In genomic region chr20:36311141-36311853, GRCh38 we compare ENCODE assay signal across 26 cellular contexts. TPM values are rescaled to one million over a fixed set of nuclear protein-coding genes. Genes with fewer than 3 reads are reported as not detected.
DNase-seq lines count a peak whose midpoint lies in the region; ATAC-seq and TF ChIP-seq lines count a peak whose summit lies in the region.
"Had no signal": no experiment of that assay in that cellular context is flagged by ENCODE, and none has a peak within 500 bp of the region (broad histone marks: within the 10 kb centered on the region; RNA-seq: fewer than 3 reads in every experiment).

No MANE protein-coding gene starts in this region.

- H3K56ac ChIP-seq in IMR-90 (ENCODE audit: extremely low read depth, insufficient read depth, low read length), result no peak overlapping the region

- H3K27me3 ChIP-seq in IMR-90 (ENCODE audit: control insufficient read depth, insufficient read depth, low read length), result peaks cover 64% of the 10 kb centered on the region
- peaks cover 19 to 76% (median 36%) of the 10 kb centered on the region in 9 donors for H3K27me3 ChIP-seq in heart left ventricle

- H3K4me1 ChIP-seq in IMR-90 (ENCODE audit: control insufficient read depth, insufficient read depth, low read length) (no peaks in the 10 kb centered on the region), heart left ventricle (peaks cover 0 to 10% (median 6%) of the 10 kb centered on the region in 12 donors)

- H3K9me1 ChIP-seq in IMR-90 (ENCODE audit: insufficient read depth, low read length), result peaks cover 6% of the 10 kb centered on the region

- dilution Hi-C loops in IMR-90 (cut with HindIII; ENCODE audit: low sequenced_read_pairs, unreplicated experiment), result no loop called here

- H2BK20ac ChIP-seq in IMR-90 (ENCODE audit: low read depth, low read length), result no peak overlapping the region

- no peak overlapping the region for H2BK5ac ChIP-seq in IMR-90 (ENCODE audit: low read depth, low read length, poor library complexity, severe bottlenecking)

- no peaks in the 10 kb centered on the region; the same call in 1 of the 2 replicates for H4K20me1 ChIP-seq in IMR-90 (ENCODE audit: insufficient read depth, low read length)

- BruUV-seq in IMR-90 (replicated peaks; lab: Mats Ljungman, UMichigan), result no TSS peak

- peak; percentile 58 for DNase-seq in SIG-M5 treated with dmso at 0.1 percent for 504 hours (lab: John Stamatoyannopoulos, UW; ENCODE audit: unreplicated experiment)
- no peak for DNase-seq in SIG-M5 (lab: John Stamatoyannopoulos, UW)
- DNase-seq in IMR-90, result no peak
- peak; percentile 11 for DNase-seq in fibroblast of mammary gland (ENCODE audit: low read depth)
- peak; percentile 56 for DNase-seq in putamen (ENCODE audit: low spot score)
- DNase-seq in heart left ventricle, result no peak
- no peak for DNase-seq in AG08396 (ENCODE audit: low spot score)
- DNase-seq: activated CD4-positive, alpha-beta T cell treated with anti-CD3 and anti-CD28 coated beads, Interleukin-2, amount 50 U/mL, for 4 hours; activated effector memory CD4-positive, alpha-beta T cell treated with Interleukin-2 at 50 U/mL for 16 hours; CD4-positive, alpha-beta T cell; dermis blood vessel endothelial cell; GOT3; left ventricle myocardium superior; naive thymus-derived CD8-positive, alpha-beta T cell; NCI-H1105 treated with DMSO at 0.1 percent for 48 hours; NCI-H1930; NCI-H524 treated with DMSO at 0.1 percent for 48 hours; occipital lobe; PC-9; SHP77; stimulated activated CD4-positive, alpha-beta T cell treated with anti-CD3 and anti-CD28 coated beads, Interleukin-2, amount 100 ng/mL, for 24 hours; T1000; upper lobe of left lung had no signal

- no peaks in the 10 kb centered on the region for H3K9me3 ChIP-seq in IMR-90 (ENCODE audit: control insufficient read depth, insufficient read depth, low read length)
- H3K9me3 ChIP-seq in heart left ventricle, result no peaks in the 10 kb centered on the region
- H3K9me3 ChIP-seq: upper lobe of left lung had no signal

- CTCF ChIA-PET in IMR-90 (lab: Yijun Ruan, JAX), result no interaction called here

- H4K5ac ChIP-seq in IMR-90 (ENCODE audit: low read depth, low read length), result no peak overlapping the region

- H3K36me3 ChIP-seq in IMR-90 (ENCODE audit: control insufficient read depth, insufficient read depth, low read length), result no peaks in the 10 kb centered on the region
- no peaks in the 10 kb centered on the region for H3K36me3 ChIP-seq in heart left ventricle
- H3K36me3 ChIP-seq: upper lobe of left lung had no signal

- no peak overlapping the region for H3K9ac ChIP-seq in IMR-90 (ENCODE audit: low read depth, low read length)

- no peak overlapping the region for H3K4me2 ChIP-seq in IMR-90 (ENCODE audit: low read depth, low read length)
- H3K4me2 ChIP-seq: PC-9 had no signal

- intact Hi-C loops in IMR-90 (cut with micrococcal nuclease), result no loop called here
- intact Hi-C loops in heart left ventricle (cut with DNase I), result no loop called here

- no peak overlapping the region for H2AFZ ChIP-seq in IMR-90 (replicated peaks; ENCODE audit: low read length, poor library complexity)
- H2AFZ ChIP-seq: PC-9 had no signal

- no CpG with 5 or more reads among the region's 17 CpGs for WGBS in IMR-90 (ENCODE audit: extremely low coverage in 2 of 2, insufficient read length in 1 of 2), 2 experiments
- 60 to 67% (median 65%) methylated on average over 14 to 17 of the region's 17 CpGs for WGBS in heart left ventricle, 4 donors

- POLR2A ChIA-PET in IMR-90 (lab: Charles Lee; ENCODE audit: unreplicated experiment), result no interaction called here

- H2AK9ac ChIP-seq in IMR-90 (replicated peaks; ENCODE audit: low read depth, low read length, poor library complexity), result no peak overlapping the region

- no peak overlapping the region for H3K4ac ChIP-seq in IMR-90 (ENCODE audit: low read depth, low read length)

- no peak overlapping the region for H4K91ac ChIP-seq in IMR-90 (ENCODE audit: insufficient read depth, low read depth, low read length)

- H3K18ac ChIP-seq in IMR-90 (ENCODE audit: low read depth, low read length), result no peak overlapping the region

- no peak overlapping the region for H2BK15ac ChIP-seq in IMR-90 (ENCODE audit: low read depth, low read length)

- no peak overlapping the region for H3K23ac ChIP-seq in IMR-90 (ENCODE audit: low read depth, low read length)

- no peaks in the 10 kb centered on the region for H3K79me1 ChIP-seq in IMR-90 (ENCODE audit: low read depth in 1 of 2, low read length in 2 of 2)

- ATAC-seq in IMR-90 (ENCODE audit: low read depth) (no peak; the same call in 1 of the 2 replicates), heart left ventricle (no peak), HG03097 (IDR thresholded peaks at IDR 0.05; ENCODE audit: low FRiP score, unreplicated experiment) (no peak)
- ATAC-seq: GM12878; left ventricle myocardium superior; naive thymus-derived CD8-positive, alpha-beta T cell had no signal

- H3K27ac ChIP-seq in IMR-90 (ENCODE audit: insufficient read depth, low read length) (no peak overlapping the region), heart left ventricle (no peak overlapping the region)
- H3K27ac ChIP-seq: 22Rv1, PC-9, upper lobe of left lung had no signal

- H3K4me3 ChIP-seq in IMR-90 (ENCODE audit: insufficient read depth, low read depth, low read length) (no peak overlapping the region), fibroblast of mammary gland (ENCODE audit: control insufficient read depth, low read depth, low read length) (no peak overlapping the region), heart left ventricle (no peak overlapping the region)
- H3K4me3 ChIP-seq: GM12878, PC-9, upper lobe of left lung had no signal

- TF ChIP-seq POLR2A in IMR-90 (IDR thresholded peaks at IDR 0.05; ENCODE audit: low read depth, low read length) (no peak), heart left ventricle (IDR thresholded peaks at IDR 0.05) (no peak)

- TF ChIP-seq CTCF in IMR-90 (conservative IDR thresholded peaks at IDR 0.05; ENCODE audit: low read depth, low read length) (no peak), fibroblast of mammary gland (conservative IDR thresholded peaks at IDR 0.05; ENCODE audit: control insufficient read depth, insufficient read depth, low read depth, low read length) (no peak), heart left ventricle (IDR thresholded peaks at IDR 0.05) (no peak)

- no peak overlapping the region for H4K8ac ChIP-seq in IMR-90 (ENCODE audit: low read depth in 2 of 2, low read length in 2 of 2)

- in situ Hi-C loops in IMR-90 (cut with MboI; ENCODE audit: low sequenced_read_pairs), result no loop called here

- no peak overlapping the region for H3K14ac ChIP-seq in IMR-90 (replicated peaks; ENCODE audit: low read depth, low read length)

- H2BK120ac ChIP-seq in IMR-90 (ENCODE audit: low read depth, low read length), result no peak overlapping the region

- H2AK5ac ChIP-seq in IMR-90 (ENCODE audit: low read depth, low read length), result no peak overlapping the region

- no peak for TF ChIP-seq RAD21 in IMR-90 (IDR thresholded peaks at IDR 0.05; ENCODE audit: low read length)

TF ChIP-seq in IMR-90, 13 proteins besides CTCF, POLR2A, EP300 and RAD21:
- TF ChIP-seq MAZ (IDR thresholded peaks at IDR 0.05; ENCODE audit: borderline replicate concordance, low read depth, low read length), result no peak
- TF ChIP-seq NFE2L2 (IDR thresholded peaks at IDR 0.05; ENCODE audit: low read depth, low read length), result no peak
- no peak for TF ChIP-seq CHD1 (IDR thresholded peaks at IDR 0.05; ENCODE audit: low read depth, low read length)
- no peak for TF ChIP-seq BHLHE40 (IDR thresholded peaks at IDR 0.05; ENCODE audit: low read depth, low read length)
- TF ChIP-seq, protein P1, sequence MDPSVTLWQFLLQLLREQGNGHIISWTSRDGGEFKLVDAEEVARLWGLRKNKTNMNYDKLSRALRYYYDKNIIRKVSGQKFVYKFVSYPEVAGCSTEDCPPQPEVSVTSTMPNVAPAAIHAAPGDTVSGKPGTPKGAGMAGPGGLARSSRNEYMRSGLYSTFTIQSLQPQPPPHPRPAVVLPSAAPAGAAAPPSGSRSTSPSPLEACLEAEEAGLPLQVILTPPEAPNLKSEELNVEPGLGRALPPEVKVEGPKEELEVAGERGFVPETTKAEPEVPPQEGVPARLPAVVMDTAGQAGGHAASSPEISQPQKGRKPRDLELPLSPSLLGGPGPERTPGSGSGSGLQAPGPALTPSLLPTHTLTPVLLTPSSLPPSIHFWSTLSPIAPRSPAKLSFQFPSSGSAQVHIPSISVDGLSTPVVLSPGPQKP (IDR thresholded peaks at IDR 0.05; ENCODE audit: borderline replicate concordance, low read depth, low read length), result no peak
- no peak for TF ChIP-seq SMC3 (IDR thresholded peaks at IDR 0.05; ENCODE audit: low read depth, low read length)
- TF ChIP-seq MXI1 (IDR thresholded peaks at IDR 0.05; ENCODE audit: borderline replicate concordance, low read depth, low read length), result no peak
- TF ChIP-seq CEBPB (IDR thresholded peaks at IDR 0.05; ENCODE audit: low read depth, low read length), result peak; percentile 67
- no peak for TF ChIP-seq RFX5 (IDR thresholded peaks at IDR 0.05; ENCODE audit: low read depth, low read length)

RNA-seq across cellular contexts. Expression of gene DLGAP4, which starts 5.2 kb away (rescaled TPM):
- 27.8 and 32.3 TPM in 2 replicates for total RNA-seq in IMR-90 (2012; rRNA removed)
- polyA plus RNA-seq in IMR-90 (2012; rRNA removed), result 73.2 and 76.7 TPM in 2 replicates
- 46.0 and 62.2 TPM in 2 replicates for polyA plus RNA-seq in IMR-90 (2012; cell fraction: cytosol; rRNA removed)
- polyA plus RNA-seq in IMR-90 (2012; cell fraction: nucleus; rRNA removed; ENCODE audit: low replicate concordance), result 93.5 and 119 TPM in 2 replicates
- total RNA-seq in heart left ventricle, result 10 to 100 TPM; 25.6 to 76.7 (median 60.1) TPM
- polyA plus RNA-seq in heart left ventricle, result 10 to 100 TPM; 42.0 to 45.5 TPM

Comparison
In these comparisons a context has a peak if more than half of its experiments do, and no peak if none do; other contexts are left out.
1. DNase-seq: peak in SIG-M5 treated with dmso at 0.1 percent for 504 hours (single experiment), fibroblast of mammary gland (single experiment) and putamen (single experiment); none in SIG-M5 (single experiment), IMR-90 (single experiment), heart left ventricle (0 of 5) and AG08396 (single experiment).